ENCODE assay signal across 9 cellular contexts in genomic region chr15:92391640-92392039, GRCh38. TPM values are rescaled to one million over a fixed set of nuclear protein-coding genes. Genes with fewer than 3 reads are reported as not detected.
A peak's percentile ranks its signal among the peaks of the same experiment; 100 is the strongest.
DNase-seq lines count a peak whose midpoint lies in the region; ATAC-seq and TF ChIP-seq lines count a peak whose summit lies in the region.
"Had no signal": no experiment of that assay in that cellular context is flagged by ENCODE, and none has a peak within 500 bp of the region (broad histone marks: within the 10 kb centered on the region; RNA-seq: fewer than 3 reads in every experiment).

No MANE protein-coding gene starts in this region.

- no peak overlapping the region for H3K4me2 ChIP-seq in trophoblast cell (ENCODE audit: low read length)

- peak; percentile 63 to 72 for ATAC-seq in activated T-cell treated with anti-CD3 and anti-CD28 coated beads, Interleukin-2, amount 50 U/mL, for 72 hours (replicated peaks in 1 of 2)
- ATAC-seq in HG03175 (IDR thresholded peaks at IDR 0.05; ENCODE audit: unreplicated experiment): no peak

- no peak overlapping the region for H3K4ac ChIP-seq in trophoblast cell (ENCODE audit: low read depth, low read length)

- no peak overlapping the region for H3K18ac ChIP-seq in trophoblast cell (ENCODE audit: low read length)

- H4K91ac ChIP-seq in trophoblast cell (ENCODE audit: low read depth, low read length): no peak overlapping the region

- WGBS in trophoblast cell (ENCODE audit: extremely low coverage, insufficient coverage, insufficient read length): no CpG with 5 or more reads among the region's 4 CpGs
- 22 to 24% methylated on average over 4 of the region's 4 CpGs for WGBS in testis, 2 donors
- 19 to 36% (median 25%) methylated on average over 4 of the region's 4 CpGs for WGBS in spleen, 5 donors

- H2BK12ac ChIP-seq in trophoblast cell (ENCODE audit: low read length): no peak overlapping the region

- H3K4me1 ChIP-seq in trophoblast cell (ENCODE audit: control insufficient read depth in 1 of 2, insufficient read depth in 2 of 2, low read length in 2 of 2) (peaks cover 9 to 14% of the 10 kb centered on the region in 2 experiments), testis (peaks cover 10% of the 10 kb centered on the region), spleen (peaks cover 0 to 23% (median 9%) of the 10 kb centered on the region in 6 donors)
- H3K4me1 ChIP-seq: adrenal gland had no signal

- no peak overlapping the region for H3K23ac ChIP-seq in trophoblast cell (ENCODE audit: low read length)

- H3K27me3 ChIP-seq in trophoblast cell (ENCODE audit: insufficient read depth, low read length): peaks cover 38% of the 10 kb centered on the region
- H3K27me3 ChIP-seq in testis: no peaks in the 10 kb centered on the region
- peaks cover 3 to 99% (median 61%) of the 10 kb centered on the region in 7 donors for H3K27me3 ChIP-seq in spleen (replicated peaks in 1 of 7)

- peaks cover 11% of the 10 kb centered on the region for H3K4me1 Mint-ChIP-seq in activated T-cell treated with anti-CD3 and anti-CD28 coated beads, Interleukin-2, amount 50 U/mL, for 72 hours (ENCODE audit: low read depth)

- H3K79me2 ChIP-seq in trophoblast cell (ENCODE audit: control insufficient read depth, insufficient read depth, low read length, poor library complexity): no peaks in the 10 kb centered on the region

- H2BK5ac ChIP-seq in trophoblast cell (ENCODE audit: low read depth, low read length, poor library complexity): no peak overlapping the region

- H3K4me3 Mint-ChIP-seq in activated T-cell treated with anti-CD3 and anti-CD28 coated beads, Interleukin-2, amount 50 U/mL, for 72 hours: no peak overlapping the region

- TF ChIP-seq CTCF in LNCAP (IDR thresholded peaks at IDR 0.05) (peak; percentile 62), cardiac fibroblast (IDR thresholded peaks at IDR 0.05; ENCODE audit: low read depth, low read length) (no peak), testis (IDR thresholded peaks at IDR 0.05) (no peak), spleen (IDR thresholded peaks at IDR 0.05 in 8 of 11, conservative IDR thresholded peaks at IDR 0.05 in 3 of 11) (no peak)

- no peaks in the 10 kb centered on the region for H3K36me3 Mint-ChIP-seq in activated T-cell treated with anti-CD3 and anti-CD28 coated beads, Interleukin-2, amount 50 U/mL, for 72 hours (ENCODE audit: insufficient read depth in 2 of 2)

- H2BK120ac ChIP-seq in trophoblast cell (ENCODE audit: insufficient read depth, low read length, poor library complexity): no peak overlapping the region

- H3K27ac ChIP-seq in trophoblast cell (ENCODE audit: low read depth, low read length): no peak overlapping the region
- H3K27ac ChIP-seq in testis: no peak overlapping the region
- no peak overlapping the region for H3K27ac ChIP-seq in spleen
- H3K27ac ChIP-seq: adrenal gland had no signal

- H3K14ac ChIP-seq in trophoblast cell (ENCODE audit: low read length): no peak overlapping the region

- no peak overlapping the region for H3K27ac Mint-ChIP-seq in activated T-cell treated with anti-CD3 and anti-CD28 coated beads, Interleukin-2, amount 50 U/mL, for 72 hours

- no peak overlapping the region for H3K9ac ChIP-seq in trophoblast cell (ENCODE audit: low read length)

- peaks cover 2% of the 10 kb centered on the region for H3K9me3 ChIP-seq in trophoblast cell (ENCODE audit: insufficient read depth, low read depth, low read length)
- no peaks in the 10 kb centered on the region for H3K9me3 ChIP-seq in testis
- no peaks in the 10 kb centered on the region for H3K9me3 ChIP-seq in spleen
- H3K9me3 ChIP-seq: adrenal gland had no signal

- H4K8ac ChIP-seq in trophoblast cell (ENCODE audit: low read depth, low read length): no peak overlapping the region

- peak; percentile 19 to 39 for DNase-seq in activated T-cell treated with anti-CD3 and anti-CD28 coated beads, Interleukin-2, amount 50 U/mL, for 72 hours
- DNase-seq in activated T-cell treated with anti-CD3 and anti-CD28 coated beads, Interleukin-2, amount 50 U/mL, for 1 hour: no peak
- DNase-seq in cardiac fibroblast (ENCODE audit: low read depth in 2 of 2) (peak; percentile 3 to 7), trophoblast cell (peak; percentile 40 to 63), testis (no peak), spleen (no peak)

- no peak overlapping the region for H4K12ac ChIP-seq in trophoblast cell (ENCODE audit: low read depth, low read length)

- no peaks in the 10 kb centered on the region for H3K9me3 Mint-ChIP-seq in activated T-cell treated with anti-CD3 and anti-CD28 coated beads, Interleukin-2, amount 50 U/mL, for 72 hours

- peaks cover 86% of the 10 kb centered on the region for H3K27me3 Mint-ChIP-seq in activated T-cell treated with anti-CD3 and anti-CD28 coated beads, Interleukin-2, amount 50 U/mL, for 72 hours (ENCODE audit: low read depth)

- H3K79me1 ChIP-seq in trophoblast cell (ENCODE audit: low read length): no peaks in the 10 kb centered on the region

- no peak overlapping the region for H2AFZ ChIP-seq in trophoblast cell (ENCODE audit: insufficient read depth, low read length, poor library complexity)

- H3K4me3 ChIP-seq in cardiac fibroblast (replicated peaks in 1 of 2; ENCODE audit: low read depth in 2 of 2, low read length in 2 of 2) (no peak overlapping the region), trophoblast cell (ENCODE audit: low read depth, low read length) (no peak overlapping the region), testis (no peak overlapping the region), spleen (no peak overlapping the region)
- H3K4me3 ChIP-seq: adrenal gland had no signal

- TF ChIP-seq POLR2A in testis (IDR thresholded peaks at IDR 0.05): no peak
- no peak for TF ChIP-seq POLR2A in spleen (IDR thresholded peaks at IDR 0.05)

- no peak overlapping the region for H2AK5ac ChIP-seq in trophoblast cell (ENCODE audit: low read length)

- intact Hi-C loops in testis (cut with DNase I; ENCODE audit: low total_unique reads): no loop called here
- intact Hi-C loops in spleen (cut with DNase I; ENCODE audit: low total_unique reads): no loop called here

- no peaks in the 10 kb centered on the region for H3K36me3 ChIP-seq in trophoblast cell (ENCODE audit: control insufficient read depth in 1 of 2, insufficient read depth in 2 of 2, low read length in 2 of 2)
- no peaks in the 10 kb centered on the region for H3K36me3 ChIP-seq in testis (ENCODE audit: low read depth, missing control alignments)
- no peaks in the 10 kb centered on the region for H3K36me3 ChIP-seq in spleen
- H3K36me3 ChIP-seq: adrenal gland had no signal

RNA-seq across cellular contexts. Expression of gene ST8SIA2, which starts 2.0 kb away (rescaled TPM):
- total RNA-seq in activated T-cell treated with anti-CD3 and anti-CD28 coated beads, Interleukin-2, amount 50 U/mL, for 72 hours: not detected
- polyA plus RNA-seq in trophoblast cell (2013): 0.31 and 0.44 TPM in 2 replicates
- under 1 TPM; 0.12 to 0.31 TPM for total RNA-seq in testis
- 0.24 TPM for polyA plus RNA-seq in testis (ENCODE audit: insufficient read depth, low read depth, low replicate concordance)
- not detected for total RNA-seq in spleen
- not detected for polyA plus RNA-seq in spleen

Comparison
In these comparisons a context has a peak if more than half of its experiments do, and no peak if none do; other contexts are left out.
1. DNase-seq: peak in activated T-cell treated with anti-CD3 and anti-CD28 coated beads, Interleukin-2, amount 50 U/mL, for 72 hours (2 of 2), cardiac fibroblast (2 of 2) and trophoblast cell (2 of 2); none in activated T-cell treated with anti-CD3 and anti-CD28 coated beads, Interleukin-2, amount 50 U/mL, for 1 hour (single experiment), testis (single experiment) and spleen (single experiment).